ENCODE assay signal across 7 cellular contexts in the genomic region with DNA sequence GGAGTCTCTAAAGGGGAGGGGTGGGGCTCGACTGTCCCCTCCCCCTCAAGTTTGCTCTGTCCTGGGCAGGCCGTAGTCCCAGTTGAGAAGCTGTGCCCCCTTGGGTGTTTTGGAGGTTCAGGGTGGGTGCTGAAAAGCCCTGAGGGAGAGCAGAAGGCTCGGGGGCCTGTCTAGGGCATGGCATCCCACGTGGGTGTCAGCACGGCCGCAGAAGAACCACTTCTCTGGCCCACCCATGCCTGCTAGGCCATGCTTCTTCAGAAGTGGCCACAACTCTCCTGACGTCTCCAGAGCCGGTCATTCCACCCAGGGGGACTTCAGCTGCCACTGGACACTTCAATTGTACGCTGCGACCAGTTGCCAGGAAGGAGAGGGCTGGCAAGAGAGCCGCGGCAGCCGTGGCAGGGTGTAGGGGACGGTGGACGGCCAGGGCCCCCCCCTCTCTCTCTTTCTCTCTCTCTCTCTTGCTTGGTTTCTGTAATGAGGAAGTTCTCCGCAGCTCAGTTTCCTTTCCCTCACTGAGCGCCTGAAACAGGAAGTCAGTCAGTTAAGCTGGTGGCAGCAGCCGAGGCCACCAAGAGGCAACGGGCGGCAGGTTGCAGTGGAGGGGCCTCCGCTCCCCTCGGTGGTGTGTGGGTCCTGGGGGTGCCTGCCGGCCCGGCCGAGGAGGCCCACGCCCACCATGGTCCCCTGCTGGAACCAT. TPM values are rescaled to one million over a fixed set of nuclear protein-coding genes. Genes with fewer than 3 reads are reported as not detected.
DNase-seq lines count a peak whose midpoint lies in the region; ATAC-seq, FAIRE-seq and TF ChIP-seq lines count a peak whose summit lies in the region.

A gene (plus strand): TSS at position 546 of the 703 bp plus-strand sequence. CDS start 137 bp downstream, at position 683.

- no peak for TF ChIP-seq CTCF in pancreas (IDR thresholded peaks at IDR 0.05)

- H3K36me3 ChIP-seq in pancreas (no peaks in the 10 kb centered on the region), aorta (ENCODE audit: control insufficient read depth in 1 of 2, insufficient read depth in 2 of 2, low read length in 1 of 2) (no peaks in the 10 kb centered on the region)

- H3K27me3 ChIP-seq in pancreas (no peaks in the 10 kb centered on the region), aorta (ENCODE audit: control insufficient read depth in 1 of 2, insufficient read depth in 2 of 2, low read length in 1 of 2) (no peaks in the 10 kb centered on the region)

- DNase-seq in activated CD4-positive, CD25-positive, alpha-beta regulatory T cell treated with anti-CD3 and anti-CD28 coated beads, Interleukin-2, amount 50 U/mL, for 72 hours, result peak; percentile 71
- peak; percentile 67 for DNase-seq in dermis blood vessel endothelial cell
- peak in 2 of 6 donors; percentile 53 for DNase-seq in pancreas
- DNase-seq in aorta, result peak; percentile 74 to 77
- no peak for DNase-seq in NCI-H2227 (lab: John Stamatoyannopoulos, UW; ENCODE audit: unreplicated experiment)

- ATAC-seq in GM19372 (IDR thresholded peaks at IDR 0.05; ENCODE audit: low read depth, unreplicated experiment) (peak; percentile 40), HG03469 (IDR thresholded peaks at IDR 0.05; ENCODE audit: unreplicated experiment) (peak; percentile 31), pancreas (peak in 3 of 4 donors; percentile 56 to 67 (median 59)), aorta (ENCODE audit: low FRiP score) (peak; percentile 37)

- H3K4me3 ChIP-seq in pancreas, result peak within 1 kb of the TSS in 1 of 4 donors; percentile 41
- no peak within 1 kb of the TSS for H3K4me3 ChIP-seq in aorta (ENCODE audit: low read length in 2 of 2)

- H3K9me3 ChIP-seq in pancreas (no peaks in the 10 kb centered on the region), aorta (ENCODE audit: control insufficient read depth, low read length) (no peaks in the 10 kb centered on the region)

- 59 to 65% methylated on average over 26 of the region's 26 CpGs for WGBS in pancreas, 2 donors
- 69 to 75% methylated on average over 26 of the region's 26 CpGs for WGBS in aorta, 2 donors

- H3K27ac ChIP-seq in pancreas, result peak within 1 kb of the TSS in 3 of 4 donors; percentile 2 to 58 (median 55)
- H3K27ac ChIP-seq in aorta (ENCODE audit: low read depth in 1 of 2, low read length in 2 of 2), result no peak within 1 kb of the TSS

- no peak for FAIRE-seq in pancreas (lab: Jason Lieb, UNC)

- intact Hi-C loops in pancreas (cut with DNase I), result no loop called here
- intact Hi-C loops in aorta (cut with DNase I), result no loop called here

- H3K4me1 ChIP-seq in pancreas, result no peaks in the 10 kb centered on the region
- H3K4me1 ChIP-seq in aorta (ENCODE audit: control insufficient read depth in 1 of 2, insufficient read depth in 2 of 2, low read length in 2 of 2), result no peaks in the 10 kb centered on the region

RNA-seq across cellular contexts. Expression of the gene that starts here (rescaled TPM):
- total RNA-seq in dermis blood vessel endothelial cell (45.3 and 45.7 TPM in 2 replicates), pancreas (10 to 100 TPM in 1 of 6 donors, 1 to 10 TPM in 5; 1.1 to 11.4 (median 2.6) TPM), aorta (10 to 100 TPM; 21.1 to 51.2 TPM)
- polyA plus RNA-seq in pancreas (1 to 10 TPM; 2.2 to 2.4 TPM), aorta (10 to 100 TPM in 1 of 2 donors, under 1 TPM in 1; 0.95 to 13.3 TPM)

Comparison
In these comparisons a context has a peak if more than half of its experiments do, and no peak if none do; other contexts are left out.
1. H3K27ac ChIP-seq: peak in pancreas (3 of 4); none in aorta (0 of 2).
2. Peak in every context shown above with its lines, with median percentiles within 50 percentile points of each other: ATAC-seq.